Comparison of ENCODE assay signal across 10 cellular contexts in the genomic region with DNA sequence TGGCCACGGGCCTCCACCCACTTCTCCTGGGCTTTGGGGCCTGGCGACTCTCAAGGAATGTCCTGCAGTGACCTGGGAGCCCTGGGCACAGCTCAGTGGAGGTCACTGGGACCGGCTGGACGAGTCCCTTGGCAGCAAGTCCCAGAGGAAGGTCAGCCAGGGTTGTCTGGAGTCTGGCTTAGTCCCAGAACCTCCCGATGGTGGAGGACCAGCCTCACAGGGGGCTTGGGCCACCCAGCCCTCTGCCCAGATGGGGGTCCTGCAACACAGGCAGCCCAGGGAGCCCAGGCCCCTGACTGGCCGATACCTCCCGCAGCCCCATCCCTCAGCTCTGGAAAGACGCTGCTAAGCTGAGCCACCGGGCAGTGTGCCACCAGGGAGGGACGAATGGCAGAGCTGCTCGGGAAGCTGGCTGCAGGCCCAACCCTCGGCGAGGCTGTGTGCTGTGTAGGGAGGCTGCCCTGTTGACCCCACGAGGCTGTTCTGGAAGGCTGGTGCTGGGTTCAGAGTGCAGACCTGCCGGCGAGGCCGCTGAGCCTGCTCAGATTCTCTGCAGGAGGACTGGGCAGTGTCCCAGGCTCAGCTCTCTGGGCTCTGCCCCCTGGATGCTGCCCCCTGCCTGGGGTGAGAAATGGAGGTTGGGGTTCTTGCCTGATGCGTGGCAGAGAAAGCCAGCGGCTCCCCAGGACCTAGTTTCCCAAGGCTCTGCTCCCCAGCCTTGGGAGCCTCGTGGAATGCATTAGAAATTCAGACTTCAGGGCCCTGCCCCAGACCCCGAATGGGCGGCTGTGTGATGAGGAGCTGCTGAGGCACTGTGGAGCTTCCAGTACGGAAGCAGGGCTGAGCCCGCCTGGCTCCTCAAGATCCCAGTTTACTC.
DNase-seq lines count a peak whose midpoint lies in the region; ATAC-seq and TF ChIP-seq lines count a peak whose summit lies in the region.
"Had no signal": no experiment of that assay in that cellular context is flagged by ENCODE, and none has a peak within 500 bp of the region (broad histone marks: within the 10 kb centered on the region; RNA-seq: fewer than 3 reads in every experiment).

No MANE protein-coding gene starts in this region.

- no peak overlapping the region for H3K9ac ChIP-seq in endodermal cell (ENCODE audit: extremely low read depth, low read length, poor library complexity, severe bottlenecking)

- DNase-seq in AG08396 (ENCODE audit: low spot score) (peak; percentile 84), NCI-H1092 treated with DMSO at 0.1 percent for 48 hours (lab: John Stamatoyannopoulos, UW) (peak; percentile 82), endodermal cell (peak; percentile 58), lung (ENCODE audit: low spot score) (peak; percentile 74), T-helper 1 cell (no peak), NCI-H510A (lab: John Stamatoyannopoulos, UW) (no peak)
- no peak for DNase-seq in stimulated activated CD4-positive, alpha-beta T cell treated with anti-CD3 and anti-CD28 coated beads, Interleukin-12 subunit alpha, Interleukin-12 subunit beta, amount 100 ng/mL, for 4 hours
- DNase-seq: activated naive CD4-positive, alpha-beta T cell treated with anti-CD3 and anti-CD28 coated beads for 36 hours had no signal

- H3K27ac Mint-ChIP-seq in endodermal cell = no peak overlapping the region
- H3K27ac Mint-ChIP-seq: activated naive CD4-positive, alpha-beta T cell treated with anti-CD3 and anti-CD28 coated beads for 36 hours; B cell had no signal

- H3K27me3 ChIP-seq in endodermal cell (ENCODE audit: control insufficient read depth, insufficient read depth, low read length, poor library complexity, severe bottlenecking) = peaks cover 9% of the 10 kb centered on the region
- no peaks in the 10 kb centered on the region for H3K27me3 ChIP-seq in lung (ENCODE audit: control insufficient read depth, insufficient read depth)

- no peaks in the 10 kb centered on the region for H3K9me3 Mint-ChIP-seq in endodermal cell
- H3K9me3 Mint-ChIP-seq: activated naive CD4-positive, alpha-beta T cell treated with anti-CD3 and anti-CD28 coated beads for 36 hours had no signal

- H3K36me3 Mint-ChIP-seq in endodermal cell (ENCODE audit: low read depth) = no peaks in the 10 kb centered on the region

- peaks cover 4% of the 10 kb centered on the region for H3K4me1 ChIP-seq in endodermal cell (ENCODE audit: control insufficient read depth, insufficient read depth, low read length)
- H3K4me1 ChIP-seq in lung (ENCODE audit: control insufficient read depth in 2 of 2, insufficient read depth in 2 of 2, low read length in 2 of 2) = peaks cover 0 to 15% of the 10 kb centered on the region in 2 donors

- H3K4me3 ChIP-seq in endodermal cell (ENCODE audit: low read length) (no peak overlapping the region), lung (no peak overlapping the region)

- ATAC-seq in lung (ENCODE audit: insufficient read depth, low FRiP score) (peak; percentile 57), GM19455 (IDR thresholded peaks at IDR 0.05; ENCODE audit: unreplicated experiment) (no peak)

- TF ChIP-seq CTCF in endodermal cell (conservative IDR thresholded peaks at IDR 0.05) (no peak), lung (IDR thresholded peaks at IDR 0.05; ENCODE audit: control extremely low read depth, extremely low read depth) (no peak)

- peaks cover 8% of the 10 kb centered on the region for H3K4me1 Mint-ChIP-seq in endodermal cell
- H3K4me1 Mint-ChIP-seq: B cell had no signal

- H3K9me3 ChIP-seq in endodermal cell (ENCODE audit: control insufficient read depth, low read length) = no peaks in the 10 kb centered on the region
- no peaks in the 10 kb centered on the region for H3K9me3 ChIP-seq in lung (ENCODE audit: control insufficient read depth in 2 of 2, insufficient read depth in 1 of 2, low read length in 1 of 2)

- 85 to 87% methylated on average over 14 to 24 of the region's 24 CpGs for WGBS in endodermal cell (ENCODE audit: insufficient coverage in 1 of 2, insufficient read length in 1 of 2), 2 experiments
- 34 to 64% methylated on average over 23 to 24 of the region's 24 CpGs for WGBS in lung, 2 donors

- H3K36me3 ChIP-seq in endodermal cell (ENCODE audit: control insufficient read depth, insufficient read depth, low read length) (no peaks in the 10 kb centered on the region), lung (ENCODE audit: control insufficient read depth in 2 of 2, insufficient read depth in 2 of 2, low read length in 2 of 2) (no peaks in the 10 kb centered on the region)

- no peak overlapping the region for H3K4me3 Mint-ChIP-seq in endodermal cell
- H3K4me3 Mint-ChIP-seq: activated naive CD4-positive, alpha-beta T cell treated with anti-CD3 and anti-CD28 coated beads for 36 hours; B cell had no signal

- H3K27me3 Mint-ChIP-seq in endodermal cell (ENCODE audit: insufficient read depth) = peaks cover 23% of the 10 kb centered on the region

- H3K27ac ChIP-seq in endodermal cell (ENCODE audit: low read depth, low read length) (no peak overlapping the region), lung (ENCODE audit: low read depth in 1 of 2, low read length in 1 of 2) (no peak overlapping the region)

Comparison
In these comparisons a context has a peak if more than half of its experiments do, and no peak if none do; other contexts are left out.
1. DNase-seq: peak in AG08396 (single experiment), NCI-H1092 treated with DMSO at 0.1 percent for 48 hours (single experiment), endodermal cell (single experiment) and lung (single experiment); none in T-helper 1 cell (0 of 5), NCI-H510A (single experiment) and stimulated activated CD4-positive, alpha-beta T cell treated with anti-CD3 and anti-CD28 coated beads, Interleukin-12 subunit alpha, Interleukin-12 subunit beta, amount 100 ng/mL, for 4 hours (single experiment).